12 cellular contexts compared by ENCODE assay signal in genomic region chr5:14178671-14179211, GRCh38. TPM values are rescaled to one million over a fixed set of nuclear protein-coding genes. Genes with fewer than 3 reads are reported as not detected.
DNase-seq lines count a peak whose midpoint lies in the region; ATAC-seq, FAIRE-seq and TF ChIP-seq lines count a peak whose summit lies in the region.
"Had no signal": no experiment of that assay in that cellular context is flagged by ENCODE, and none has a peak within 500 bp of the region (broad histone marks: within the 10 kb centered on the region; RNA-seq: fewer than 3 reads in every experiment).

No MANE protein-coding gene starts in this region.

- ATAC-seq in aorta (ENCODE audit: low FRiP score) = no peak
- no peak for ATAC-seq in activated CD4-positive, CD25-positive, alpha-beta regulatory T cell treated with anti-CD3 and anti-CD28 coated beads, Interleukin-2, amount 50 U/mL, for 24 hours

- H3K79me2 ChIP-seq in astrocyte (ENCODE audit: insufficient read depth, low read length) = peaks cover 100% of the 10 kb centered on the region

- H3K36me3 ChIP-seq in astrocyte (ENCODE audit: insufficient read depth, low read length) (no peaks in the 10 kb centered on the region), aorta (ENCODE audit: control insufficient read depth in 1 of 2, insufficient read depth in 2 of 2, low read length in 1 of 2) (no peaks in the 10 kb centered on the region)

- peak overlapping the region; percentile 65 for H3K9ac ChIP-seq in astrocyte (ENCODE audit: low read length)

- H3K9me3 Mint-ChIP-seq in astrocyte (ENCODE audit: unreplicated experiment) = no peaks in the 10 kb centered on the region
- no peaks in the 10 kb centered on the region for H3K9me3 Mint-ChIP-seq in mesothelial cell of epicardium

- H3K27me3 ChIP-seq in astrocyte (ENCODE audit: insufficient read depth, low read length) (no peaks in the 10 kb centered on the region), aorta (ENCODE audit: control insufficient read depth in 1 of 2, insufficient read depth in 2 of 2, low read length in 1 of 2) (no peaks in the 10 kb centered on the region)

- no peak overlapping the region for H2AFZ ChIP-seq in astrocyte (ENCODE audit: low read depth, low read length)

- H3K4me3 ChIP-seq in astrocyte (ENCODE audit: insufficient read depth, low read depth, low read length) (no peak overlapping the region), aorta (ENCODE audit: low read length in 2 of 2) (no peak overlapping the region)

- H3K4me1 ChIP-seq in astrocyte (ENCODE audit: insufficient read depth, low read length) (peaks cover 72% of the 10 kb centered on the region), aorta (ENCODE audit: control insufficient read depth in 1 of 2, insufficient read depth in 2 of 2, low read length in 2 of 2) (peaks cover 9 to 12% of the 10 kb centered on the region in 2 donors)

- peaks cover 62% of the 10 kb centered on the region for H3K4me1 Mint-ChIP-seq in astrocyte (ENCODE audit: low read depth, unreplicated experiment)
- H3K4me1 Mint-ChIP-seq in mesothelial cell of epicardium = peaks cover 43% of the 10 kb centered on the region

- H3K27ac Mint-ChIP-seq in astrocyte (ENCODE audit: unreplicated experiment) = peak overlapping the region; percentile 89
- no peak overlapping the region for H3K27ac Mint-ChIP-seq in mesothelial cell of epicardium

- peaks cover 6% of the 10 kb centered on the region for H3K36me3 Mint-ChIP-seq in astrocyte (ENCODE audit: low read depth, unreplicated experiment)
- H3K36me3 Mint-ChIP-seq in mesothelial cell of epicardium = no peaks in the 10 kb centered on the region

- DNase-seq in NCI-H82 (lab: John Stamatoyannopoulos, UW) (peak; percentile 60), NCI-H82 treated with DMSO at 0.1 percent for 48 hours (lab: John Stamatoyannopoulos, UW; ENCODE audit: unreplicated experiment) (no peak), astrocyte (ENCODE audit: low read depth) (peak; percentile 97), iPS-NIHi11 (ENCODE audit: low spot score) (peak; percentile 46), aorta (no peak), mesothelial cell of epicardium (ENCODE audit: low spot score in 2 of 2, unreplicated experiment in 2 of 2) (no peak), superior temporal gyrus (ENCODE audit: extremely low spot score) (no peak)
- DNase-seq: activated effector memory CD4-positive, alpha-beta T cell treated with anti-CD3 and anti-CD28 coated beads, Interleukin-2, amount 50 U/mL, for 16 hours had no signal

- peak overlapping the region; percentile 90 for H3K27ac ChIP-seq in astrocyte (ENCODE audit: low read depth, low read length)
- H3K27ac ChIP-seq in aorta (ENCODE audit: low read depth in 1 of 2, low read length in 2 of 2) = peak overlapping the region; percentile 20 to 26
- H3K27ac ChIP-seq: 22Rv1, HL-60 had no signal

- H3K27me3 Mint-ChIP-seq in astrocyte (ENCODE audit: low read depth, unreplicated experiment) (no peaks in the 10 kb centered on the region), mesothelial cell of epicardium (ENCODE audit: low read depth) (no peaks in the 10 kb centered on the region)

- H4K20me1 ChIP-seq in astrocyte (ENCODE audit: insufficient read depth, low read length) = peaks cover 29% of the 10 kb centered on the region

- FAIRE-seq in astrocyte (lab: Jason Lieb, UNC) = peak; percentile 80
- FAIRE-seq: endometrium had no signal

- intact Hi-C loops in aorta (cut with DNase I) = no loop called here

- 73 to 79% methylated on average over 10 of the region's 10 CpGs for WGBS in aorta, 2 donors

- H3K4me3 Mint-ChIP-seq in astrocyte (ENCODE audit: unreplicated experiment) = peak overlapping the region; percentile 50
- no peak overlapping the region for H3K4me3 Mint-ChIP-seq in mesothelial cell of epicardium

- TF ChIP-seq CTCF in astrocyte (IDR thresholded peaks at IDR 0.05; ENCODE audit: insufficient read depth, low read depth, low read length) (no peak), mesothelial cell of epicardium (IDR thresholded peaks at IDR 0.05; ENCODE audit: unreplicated experiment) (no peak)

- peak overlapping the region; percentile 64 for H3K4me2 ChIP-seq in astrocyte (ENCODE audit: low read length)

- no peaks in the 10 kb centered on the region for H3K9me3 ChIP-seq in astrocyte (ENCODE audit: insufficient read depth, low read depth, low read length)
- H3K9me3 ChIP-seq in aorta (ENCODE audit: control insufficient read depth, low read length) = no peaks in the 10 kb centered on the region

RNA-seq across cellular contexts. Expression of gene TRIO, which starts 35.6 kb away (rescaled TPM):
- 291 and 347 TPM in 2 replicates for total RNA-seq in astrocyte
- total RNA-seq in aorta = 100 to 1,000 TPM; 346 to 374 TPM
- polyA plus RNA-seq in aorta = 10 to 100 TPM; 22.0 to 36.7 TPM
- 190 to 209 TPM (median 200 TPM) in 3 replicates for total RNA-seq in mesothelial cell of epicardium

Comparison
In these comparisons a context has a peak if more than half of its experiments do, and no peak if none do; other contexts are left out.
1. DNase-seq: peak in NCI-H82 (single experiment), astrocyte (single experiment) and iPS-NIHi11 (single experiment); none in NCI-H82 treated with DMSO at 0.1 percent for 48 hours (single experiment), aorta (0 of 2), mesothelial cell of epicardium (0 of 2) and superior temporal gyrus (single experiment).